Comparison of ENCODE assay signal across 25 cellular contexts in genomic region chr10:121322046-121322445, GRCh38.
"Had no signal": no experiment of that assay in that cellular context is flagged by ENCODE, and none has a peak within 500 bp of the region (broad histone marks: within the 10 kb centered on the region; RNA-seq: fewer than 3 reads in every experiment).

No MANE protein-coding gene starts in this region.

- H3K4me1 ChIP-seq: body of pancreas, spleen, testis, uterus had no signal

- H3K9me3 ChIP-seq: body of pancreas, testis, uterus had no signal

- H3K4me3 Mint-ChIP-seq: activated CD4-positive, alpha-beta T cell treated with anti-CD3 and anti-CD28 coated beads, Interleukin-2, amount 10 ng/mL, durations not matched to agents 7 days and 5 days; activated CD8-positive, alpha-beta memory T cell treated with anti-CD3 and anti-CD28 coated beads, Interleukin-2, amount 10 ng/mL, durations not matched to agents 7 days and 5 days; activated CD8-positive, alpha-beta T cell treated with anti-CD3 and anti-CD28 coated beads for 36 hours; activated naive CD4-positive, alpha-beta T cell treated with anti-CD3 and anti-CD28 coated beads, Interleukin-2, amount 10 ng/mL, durations not matched to agents 7 days and 5 days; dendritic cell treated with granulocyte-macrophage colony-stimulating factor and Interleukin-4, amounts not matched to agents 40 ng/mL and 50 ng/mL, for 4 days; mesothelial cell of epicardium; natural killer cell had no signal

- H3K9me3 Mint-ChIP-seq: activated CD8-positive, alpha-beta T cell treated with anti-CD3 and anti-CD28 coated beads for 36 hours; activated naive CD4-positive, alpha-beta T cell treated with anti-CD3 and anti-CD28 coated beads, Interleukin-2, amount 10 ng/mL, durations not matched to agents 7 days and 5 days; dendritic cell treated with granulocyte-macrophage colony-stimulating factor and Interleukin-4, amounts not matched to agents 40 ng/mL and 50 ng/mL, for 4 days; natural killer cell had no signal

- H3K36me3 Mint-ChIP-seq: activated CD8-positive, alpha-beta memory T cell treated with anti-CD3 and anti-CD28 coated beads, Interleukin-2, amount 10 ng/mL, durations not matched to agents 7 days and 5 days; activated naive CD4-positive, alpha-beta T cell treated with anti-CD3 and anti-CD28 coated beads, Interleukin-2, amount 10 ng/mL, durations not matched to agents 7 days and 5 days; natural killer cell had no signal

- H3K27me3 ChIP-seq: body of pancreas, spleen, testis, uterus had no signal

- DNase-seq: activated CD4-positive, alpha-beta T cell treated with anti-CD3 and anti-CD28 coated beads, Interleukin-2, amount 10 ng/mL, durations not matched to agents 7 days and 5 days; activated CD4-positive, CD25-positive, alpha-beta regulatory T cell treated with anti-CD3 and anti-CD28 coated beads, Interleukin-2, amount 50 U/mL, for 72 hours; activated CD8-positive, alpha-beta memory T cell treated with anti-CD3 and anti-CD28 coated beads, Interleukin-2, amount 10 ng/mL, durations not matched to agents 7 days and 5 days; activated CD8-positive, alpha-beta T cell treated with anti-CD3 and anti-CD28 coated beads for 36 hours; activated effector memory CD4-positive, alpha-beta T cell treated with anti-CD3 and anti-CD28 coated beads, Interleukin-2, amount 50 U/mL, for 16 hours; activated naive CD4-positive, alpha-beta T cell treated with anti-CD3 and anti-CD28 coated beads, Interleukin-2, amount 10 ng/mL, durations not matched to agents 7 days and 5 days; activated T-cell treated with anti-CD3 and anti-CD28 coated beads for 4 hours; amygdala; body of pancreas; effector CD8-positive, alpha-beta T cell; foreskin melanocyte; natural killer cell; retina; spleen; stimulated activated CD4-positive, alpha-beta T cell treated with anti-CD3 and anti-CD28 coated beads, Interleukin-4, amount 100 ng/mL, for 1 hour; stimulated activated naive CD4-positive, alpha-beta T cell; testis; trophoblast cell; uterus; WERI-Rb-1 had no signal

- H3K27me3 Mint-ChIP-seq: activated CD4-positive, alpha-beta T cell treated with anti-CD3 and anti-CD28 coated beads, Interleukin-2, amount 10 ng/mL, durations not matched to agents 7 days and 5 days; activated CD8-positive, alpha-beta memory T cell treated with anti-CD3 and anti-CD28 coated beads, Interleukin-2, amount 10 ng/mL, durations not matched to agents 7 days and 5 days; activated naive CD4-positive, alpha-beta T cell treated with anti-CD3 and anti-CD28 coated beads, Interleukin-2, amount 10 ng/mL, durations not matched to agents 7 days and 5 days; dendritic cell treated with granulocyte-macrophage colony-stimulating factor and Interleukin-4, amounts not matched to agents 40 ng/mL and 50 ng/mL, for 4 days had no signal

- H3K27ac Mint-ChIP-seq: activated CD4-positive, alpha-beta T cell treated with anti-CD3 and anti-CD28 coated beads, Interleukin-2, amount 10 ng/mL, durations not matched to agents 7 days and 5 days; activated CD8-positive, alpha-beta memory T cell treated with anti-CD3 and anti-CD28 coated beads, Interleukin-2, amount 10 ng/mL, durations not matched to agents 7 days and 5 days; activated CD8-positive, alpha-beta T cell treated with anti-CD3 and anti-CD28 coated beads for 36 hours; activated naive CD4-positive, alpha-beta T cell treated with anti-CD3 and anti-CD28 coated beads, Interleukin-2, amount 10 ng/mL, durations not matched to agents 7 days and 5 days; dendritic cell treated with granulocyte-macrophage colony-stimulating factor and Interleukin-4, amounts not matched to agents 40 ng/mL and 50 ng/mL, for 4 days; mesothelial cell of epicardium; natural killer cell had no signal

- H3K27ac ChIP-seq: body of pancreas, spleen, testis, uterus, WERI-Rb-1 had no signal

- H3K36me3 ChIP-seq: spleen, uterus, WERI-Rb-1 had no signal

- H3K4me3 ChIP-seq: body of pancreas, lung, spleen, testis, uterus had no signal

- H3K4me1 Mint-ChIP-seq: activated CD4-positive, alpha-beta T cell treated with anti-CD3 and anti-CD28 coated beads, Interleukin-2, amount 10 ng/mL, durations not matched to agents 7 days and 5 days; activated CD8-positive, alpha-beta memory T cell treated with anti-CD3 and anti-CD28 coated beads, Interleukin-2, amount 10 ng/mL, durations not matched to agents 7 days and 5 days; activated naive CD4-positive, alpha-beta T cell treated with anti-CD3 and anti-CD28 coated beads, Interleukin-2, amount 10 ng/mL, durations not matched to agents 7 days and 5 days; natural killer cell had no signal

- ATAC-seq: activated CD8-positive, alpha-beta memory T cell treated with anti-CD3 and anti-CD28 coated beads, Interleukin-2, amount 10 ng/mL, durations not matched to agents 7 days and 5 days; activated CD8-positive, alpha-beta T cell treated with anti-CD3 and anti-CD28 coated beads for 36 hours; body of pancreas; esophagus mucosa; left lobe of liver; natural killer cell had no signal
